8 cellular contexts compared by ENCODE assay signal in the genomic region with DNA sequence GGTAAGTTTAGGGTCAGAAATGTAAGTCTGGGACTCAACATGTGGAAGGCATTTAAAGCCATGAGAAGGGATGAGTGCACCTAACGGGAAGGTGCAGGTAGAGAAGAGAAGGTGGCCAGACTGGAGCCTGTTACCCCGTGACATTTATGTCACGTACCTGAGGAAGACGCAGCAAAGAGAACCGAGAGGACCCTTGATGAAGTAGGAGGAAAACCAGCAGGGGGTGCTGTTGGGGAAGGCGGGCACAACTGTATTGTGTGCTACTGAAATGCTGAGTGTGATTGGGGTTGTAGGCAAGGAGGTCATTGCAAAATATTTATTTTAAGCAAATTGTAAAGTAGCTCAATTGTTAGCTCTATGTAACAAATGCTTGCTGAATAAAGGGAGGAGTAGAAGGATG.
DNase-seq lines count a peak whose midpoint lies in the region; ATAC-seq and TF ChIP-seq lines count a peak whose summit lies in the region.

No MANE protein-coding gene starts in this region.

- H4K91ac ChIP-seq in H9 (ENCODE audit: insufficient read length, low read depth, low read length): no peak overlapping the region

- no peak for TF ChIP-seq POLR2A in GM18505 (IDR thresholded peaks at IDR 0.05; ENCODE audit: borderline replicate concordance, extremely low read depth, insufficient read depth, insufficient read length)

- no peaks in the 10 kb centered on the region for H3K79me1 ChIP-seq in H9 (ENCODE audit: insufficient read depth, low read depth, low read length, poor library complexity, severe bottlenecking)

- H3K9me3 Mint-ChIP-seq in H9: 0 out of 5 replicates have a peak, but pooled peaks cover 0 to 2% of the 10 kb centered on the region in 2 experiments
- no peaks in the 10 kb centered on the region for H3K9me3 Mint-ChIP-seq in progenitor cell of endocrine pancreas (ENCODE audit: low read depth)

- H3K4me3 ChIP-seq in dorsolateral prefrontal cortex: no peak overlapping the region

- no peak overlapping the region for H3K27ac ChIP-seq in H9 (ENCODE audit: insufficient read length, low read depth, low read length)
- H3K27ac ChIP-seq in dorsolateral prefrontal cortex: no peak overlapping the region

- H3K9me3 ChIP-seq in H9 (ENCODE audit: control insufficient read depth, low read depth, low read length): no peaks in the 10 kb centered on the region

- 0 out of 2 replicates have a peak, but pooled peaks cover 3% of the 10 kb centered on the region for H3K4me1 ChIP-seq in H9 (ENCODE audit: insufficient read depth, low read length)

- no peaks in the 10 kb centered on the region for H4K20me1 ChIP-seq in H9 (ENCODE audit: control insufficient read depth, insufficient read depth, insufficient read length)

- H3K18ac ChIP-seq in H9 (ENCODE audit: insufficient read length, low read depth, low read length): no peak overlapping the region

- H3T11ph ChIP-seq in H9 (ENCODE audit: low read length): no peak overlapping the region

- intact Hi-C loops in dorsolateral prefrontal cortex (cut with DNase I): loop anchor here (2.0 to 10.0 kb wide), 5 partner anchors 76 to 344 kb away; no protein-coding TSS in a partner anchor

- no peak overlapping the region for H2BK12ac ChIP-seq in H9 (ENCODE audit: insufficient read length, low read depth, low read length)

- ATAC-seq in GM18505 (IDR thresholded peaks at IDR 0.05; ENCODE audit: unreplicated experiment): no peak
- no peak for ATAC-seq in GM21717 (IDR thresholded peaks at IDR 0.05; ENCODE audit: unreplicated experiment)

- H3K4me3 Mint-ChIP-seq in H9 (no peak overlapping the region), progenitor cell of endocrine pancreas (ENCODE audit: low read depth) (no peak overlapping the region)

- H3K27me3 Mint-ChIP-seq in H9 (ENCODE audit: low read depth) (peaks cover 2% of the 10 kb centered on the region; the same call in 1 of the 2 replicates), progenitor cell of endocrine pancreas (peaks cover 13% of the 10 kb centered on the region)

- H3K9ac ChIP-seq in H9 (ENCODE audit: extremely low read depth, insufficient read length, low read length): no peak overlapping the region

- H2BK120ac ChIP-seq in H9 (ENCODE audit: low read depth, low read length, poor library complexity, severe bottlenecking): no peak overlapping the region

- H3K4me2 ChIP-seq in H9 (ENCODE audit: insufficient read depth, insufficient read length, low read length): no peak overlapping the region

- no peak overlapping the region for H3K23ac ChIP-seq in H9 (ENCODE audit: insufficient read length, low read depth, low read length)

- no peak overlapping the region for H2AFZ ChIP-seq in H9 (ENCODE audit: low read length)

- no peak overlapping the region for H3K56ac ChIP-seq in H9 (ENCODE audit: insufficient read length, low read depth, low read length)

- no peak overlapping the region for H4K8ac ChIP-seq in H9 (replicated peaks; ENCODE audit: insufficient read length, low read depth, low read length)

- DNase-seq in AG09319 (ENCODE audit: extremely low read depth, low read depth) (no peak), H9 (peak; percentile 60), dorsolateral prefrontal cortex (peak in 6 of 10 donors; percentile 19 to 60 (median 46)), progenitor cell of endocrine pancreas (ENCODE audit: low spot score, unreplicated experiment) (no peak), DMS79 (lab: John Stamatoyannopoulos, UW) (no peak)
- peak; percentile 47 for DNase-seq in activated CD4-positive, alpha-beta T cell treated with anti-CD3 and anti-CD28 coated beads for 1 hour

- peak; percentile 12 for TF ChIP-seq CTCF in AG09319 (IDR thresholded peaks at IDR 0.05; ENCODE audit: low read depth, low read length)
- TF ChIP-seq CTCF in H9 (conservative IDR thresholded peaks at IDR 0.05): peak; percentile 67
- TF ChIP-seq CTCF in dorsolateral prefrontal cortex (IDR thresholded peaks at IDR 0.05 in 54 of 56, conservative IDR thresholded peaks at IDR 0.05 in 2 of 56; ENCODE audit: low read depth in 1 of 56, partially characterized antibody in 56 of 56): peak; percentile 11 to 70 (median 57)
- TF ChIP-seq CTCF in progenitor cell of endocrine pancreas (IDR thresholded peaks at IDR 0.05; ENCODE audit: unreplicated experiment): peak; percentile 47

- H3K79me2 ChIP-seq in H9 (ENCODE audit: insufficient read depth, low read length): 0 out of 2 replicates have a peak, but pooled peaks cover 2% of the 10 kb centered on the region

- H3K36me3 Mint-ChIP-seq in H9 (ENCODE audit: insufficient read depth in 1 of 3, low read depth in 3 of 3) (peaks cover 0 to 7% (median 0%) of the 10 kb centered on the region in 3 experiments; a peak in 1 of 7 replicates), progenitor cell of endocrine pancreas (ENCODE audit: insufficient read depth) (no peaks in the 10 kb centered on the region)

- H2BK15ac ChIP-seq in H9 (ENCODE audit: low read depth, low read length): no peak overlapping the region

- H3K4me1 Mint-ChIP-seq in H9: peaks cover 7 to 20% of the 10 kb centered on the region in 2 experiments
- H3K4me1 Mint-ChIP-seq in progenitor cell of endocrine pancreas (ENCODE audit: low read depth): peaks cover 10% of the 10 kb centered on the region

- no peak overlapping the region for H3K14ac ChIP-seq in H9 (ENCODE audit: insufficient read depth, low read length)

- no peak overlapping the region for H2BK20ac ChIP-seq in H9 (ENCODE audit: low read depth, low read length, poor library complexity, severe bottlenecking)

- H2AK5ac ChIP-seq in H9 (ENCODE audit: insufficient read length, low read length): no peak overlapping the region

- no CpG with 5 or more reads among the region's 6 CpGs for WGBS in H9 (ENCODE audit: extremely low coverage, insufficient read length, low lambda C conversion rate)

- H3K27ac Mint-ChIP-seq in H9: no peak overlapping the region; a peak in 1 of 7 replicates
- no peak overlapping the region for H3K27ac Mint-ChIP-seq in progenitor cell of endocrine pancreas

- H3K27me3 ChIP-seq in H9 (ENCODE audit: insufficient read depth, low read length) (no peaks in the 10 kb centered on the region), dorsolateral prefrontal cortex (peaks cover 0 to 3% (median 0%) of the 10 kb centered on the region in 45 donors)

- no peak overlapping the region for H2BK5ac ChIP-seq in H9 (ENCODE audit: insufficient read length, low read length)

- H3K4ac ChIP-seq in H9 (ENCODE audit: low read depth, low read length): no peak overlapping the region

- H3K23me2 ChIP-seq in H9 (ENCODE audit: insufficient read length, low read depth, low read length, poor library complexity, severe bottlenecking): no peaks in the 10 kb centered on the region

- no peak overlapping the region for H4K5ac ChIP-seq in H9 (ENCODE audit: insufficient read length, low read depth, low read length)

Comparison
In these comparisons a context has a peak if more than half of its experiments do, and no peak if none do; other contexts are left out.
1. DNase-seq: peak in H9 (single experiment), activated CD4-positive, alpha-beta T cell treated with anti-CD3 and anti-CD28 coated beads for 1 hour (single experiment) and dorsolateral prefrontal cortex (6 of 10); none in AG09319 (single experiment), progenitor cell of endocrine pancreas (single experiment) and DMS79 (single experiment).
2. CTCF ChIP-seq: peak in every context shown above with its lines; median percentile 67 in H9; 57 in dorsolateral prefrontal cortex; 47 in progenitor cell of endocrine pancreas; 12 in AG09319.